ENCODE assay signal across 8 cellular contexts in genomic region chr7:30252885-30253795, GRCh38. TPM values are rescaled to one million over a fixed set of nuclear protein-coding genes. Genes with fewer than 3 reads are reported as not detected.
A peak's percentile ranks its signal among the peaks of the same experiment; 100 is the strongest.
DNase-seq lines count a peak whose midpoint lies in the region; ATAC-seq and TF ChIP-seq lines count a peak whose summit lies in the region.

No MANE protein-coding gene starts in this region.

- peaks cover 4% of the 10 kb centered on the region for H3K4me1 Mint-ChIP-seq in endothelial cell (ENCODE audit: unreplicated experiment)

- H3K27ac Mint-ChIP-seq in endothelial cell (ENCODE audit: unreplicated experiment) = no peak overlapping the region

- no peak overlapping the region for H3K4me3 Mint-ChIP-seq in endothelial cell (ENCODE audit: unreplicated experiment)

- no peaks in the 10 kb centered on the region for H3K36me3 Mint-ChIP-seq in endothelial cell (ENCODE audit: low read depth, unreplicated experiment)

- H3K9me3 Mint-ChIP-seq in endothelial cell (ENCODE audit: unreplicated experiment) = no peaks in the 10 kb centered on the region

- no peak for ATAC-seq in GM21737 (IDR thresholded peaks at IDR 0.05; ENCODE audit: unreplicated experiment)

- H3K27me3 Mint-ChIP-seq in endothelial cell (ENCODE audit: unreplicated experiment) = no peaks in the 10 kb centered on the region

- peak overlapping the region; percentile 4 for H3K27ac ChIP-seq in epithelial cell of prostate

- DNase-seq in EL (peak; percentile 39), NCI-H446 treated with DMSO at 0.1 percent for 48 hours (lab: John Stamatoyannopoulos, UW) (peak; percentile 73), epithelial cell of prostate (ENCODE audit: low read depth, low spot score) (no peak), posterior cingulate gyrus (peak in 6 of 10 donors; percentile 17 to 88 (median 42)), endothelial cell (ENCODE audit: low spot score) (no peak), NCI-H1694 treated with DMSO at 0.1 percent for 48 hours (lab: John Stamatoyannopoulos, UW) (no peak), UCSD-AML1 (lab: John Stamatoyannopoulos, UW; ENCODE audit: unreplicated experiment) (no peak)

- TF ChIP-seq CTCF in endothelial cell (IDR thresholded peaks at IDR 0.05; ENCODE audit: unreplicated experiment) = no peak

- intact Hi-C loops in posterior cingulate gyrus (cut with DNase I) = no loop called here

RNA-seq across cellular contexts. Expression of gene ZNRF2, which starts 31.3 kb away (rescaled TPM):
- 9.5 TPM for total RNA-seq in endothelial cell (ENCODE audit: unreplicated experiment)

Comparison
In these comparisons a context has a peak if more than half of its experiments do, and no peak if none do; other contexts are left out.
1. DNase-seq: peak in EL (single experiment), NCI-H446 treated with DMSO at 0.1 percent for 48 hours (single experiment) and posterior cingulate gyrus (6 of 10); none in epithelial cell of prostate (single experiment), endothelial cell (single experiment), NCI-H1694 treated with DMSO at 0.1 percent for 48 hours (single experiment) and UCSD-AML1 (single experiment).